In the genomic region with DNA sequence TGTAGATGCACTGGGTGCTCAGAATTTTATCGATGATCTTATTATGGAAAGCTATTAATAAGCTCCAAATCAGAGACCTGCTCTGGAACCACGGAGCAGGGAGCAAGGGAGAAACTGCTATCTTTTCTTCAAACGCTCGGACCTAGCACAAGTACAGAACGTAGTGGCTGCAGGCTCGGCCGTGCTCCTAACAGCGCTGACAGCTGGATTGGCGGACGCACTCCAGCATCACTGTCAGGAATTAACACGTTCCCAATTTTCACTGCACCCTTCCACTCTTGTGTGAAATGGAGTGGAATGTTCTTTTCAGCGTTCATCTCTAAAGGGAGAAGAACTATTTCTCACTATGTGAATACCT, we compare ENCODE assay signal across 7 cellular contexts.
A peak's percentile ranks its signal among the peaks of the same experiment; 100 is the strongest.
DNase-seq lines count a peak whose midpoint lies in the region; ATAC-seq, FAIRE-seq and TF ChIP-seq lines count a peak whose summit lies in the region.

No MANE protein-coding gene starts in this region.

- H3K27ac Mint-ChIP-seq in GM23338 = no peak overlapping the region
- H3K27ac Mint-ChIP-seq in natural killer cell treated with Interleukin-12 subunit alpha and Interleukin-12 subunit beta and Interleukin-15 and Interleukin-18, amount 100 ng/mL, for 72 hours = no peak overlapping the region

- H3K36me3 Mint-ChIP-seq in GM23338 (ENCODE audit: low read depth) = no peaks in the 10 kb centered on the region; the same call in 2 of the 3 replicates
- H3K36me3 Mint-ChIP-seq in natural killer cell treated with Interleukin-12 subunit alpha and Interleukin-12 subunit beta and Interleukin-15 and Interleukin-18, amount 100 ng/mL, for 72 hours = no peaks in the 10 kb centered on the region

- peak overlapping the region; percentile 75 for H3K4me3 Mint-ChIP-seq in GM23338
- H3K4me3 Mint-ChIP-seq in natural killer cell treated with Interleukin-12 subunit alpha and Interleukin-12 subunit beta and Interleukin-15 and Interleukin-18, amount 100 ng/mL, for 72 hours = peak overlapping the region; percentile 79

- FAIRE-seq in GM12892 (lab: Jason Lieb, UNC) = no peak

- intact Hi-C loops in PC-9 (cut with micrococcal nuclease; ENCODE audit: unreplicated experiment) = loop anchor here (5.0 to 10.0 kb wide), 4 partner anchors 109 to 618 kb away; partner anchors contain the start of gene ZNF281

- ATAC-seq in GM23338 (peak; percentile 75), HG02970 (IDR thresholded peaks at IDR 0.05; ENCODE audit: low FRiP score, unreplicated experiment) (no peak)
- peak in 1 of 2 donors; percentile 16 for ATAC-seq in natural killer cell treated with Interleukin-12 subunit alpha and Interleukin-12 subunit beta and Interleukin-15 and Interleukin-18, amount 100 ng/mL, for 72 hours

- H3K27ac ChIP-seq in GM23338 (ENCODE audit: low read depth) (no peak overlapping the region), PC-9 (no peak overlapping the region), esophagus (ENCODE audit: low read depth in 2 of 2, low read length in 1 of 2) (no peak overlapping the region)

- peak; percentile 50 for DNase-seq in GM23338 (ENCODE audit: low spot score)
- DNase-seq in PC-9 = no peak
- no peak for DNase-seq in natural killer cell treated with Interleukin-12 subunit alpha and Interleukin-12 subunit beta and Interleukin-15 and Interleukin-18, amount 100 ng/mL, for 72 hours (ENCODE audit: low spot score)
- DNase-seq in H4 (ENCODE audit: low spot score) = no peak
- no peak for DNase-seq in GM12892 (ENCODE audit: insufficient read length)

- CTCF ChIA-PET in PC-9 (lab: Charles Lee) = no interaction called here

- H4K20me1 ChIP-seq in GM23338 (replicated peaks; ENCODE audit: insufficient read depth) (no peaks in the 10 kb centered on the region), PC-9 (ENCODE audit: insufficient read depth) (no peaks in the 10 kb centered on the region)

- H3K4me1 Mint-ChIP-seq in GM23338 = peaks cover 28% of the 10 kb centered on the region
- H3K4me1 Mint-ChIP-seq in natural killer cell treated with Interleukin-12 subunit alpha and Interleukin-12 subunit beta and Interleukin-15 and Interleukin-18, amount 100 ng/mL, for 72 hours (ENCODE audit: low read depth in 2 of 2) = peaks cover 6 to 15% of the 10 kb centered on the region in 2 donors

- peaks cover 33% of the 10 kb centered on the region for H3K4me1 ChIP-seq in GM23338 (ENCODE audit: insufficient read depth)
- no peaks in the 10 kb centered on the region for H3K4me1 ChIP-seq in PC-9 (replicated peaks; ENCODE audit: insufficient read depth)
- H3K4me1 ChIP-seq in esophagus (ENCODE audit: control insufficient read depth in 2 of 2, insufficient read depth in 2 of 2, low read length in 1 of 2) = no peaks in the 10 kb centered on the region

- 18 to 21% methylated on average over 12 of the region's 12 CpGs for WGBS in esophagus, 2 donors

- H2AFZ ChIP-seq in GM23338 (peak overlapping the region; percentile 87), PC-9 (no peak overlapping the region)

- H3K4me3 ChIP-seq in GM23338 (peak overlapping the region; percentile 61), PC-9 (peak overlapping the region; percentile 66; the same call in 1 of the 2 replicates), esophagus (ENCODE audit: low read depth in 1 of 2, low read length in 2 of 2) (peak overlapping the region; percentile 60 to 67)

- H3K4me2 ChIP-seq in GM23338 (peak overlapping the region; percentile 79), PC-9 (peak overlapping the region; percentile 87)

- no peaks in the 10 kb centered on the region for H3K9me3 Mint-ChIP-seq in GM23338
- H3K9me3 Mint-ChIP-seq in natural killer cell treated with Interleukin-12 subunit alpha and Interleukin-12 subunit beta and Interleukin-15 and Interleukin-18, amount 100 ng/mL, for 72 hours = no peaks in the 10 kb centered on the region

- H3K27me3 ChIP-seq in GM23338 (ENCODE audit: insufficient read depth) = peaks cover 35% of the 10 kb centered on the region
- H3K27me3 ChIP-seq in PC-9 (ENCODE audit: insufficient read depth, low read depth) = no peaks in the 10 kb centered on the region
- no peaks in the 10 kb centered on the region for H3K27me3 ChIP-seq in esophagus (ENCODE audit: control insufficient read depth in 1 of 2, insufficient read depth in 2 of 2, low read length in 2 of 2)

- H3K9me3 ChIP-seq in PC-9 (ENCODE audit: insufficient read depth, low read depth) = no peaks in the 10 kb centered on the region
- H3K9me3 ChIP-seq in esophagus (ENCODE audit: control insufficient read depth in 2 of 2, insufficient read depth in 1 of 2, low read depth in 1 of 2, low read length in 1 of 2) = no peaks in the 10 kb centered on the region

- H3K79me2 ChIP-seq in GM23338 (replicated peaks; ENCODE audit: insufficient read depth) = no peaks in the 10 kb centered on the region
- no peaks in the 10 kb centered on the region for H3K79me2 ChIP-seq in PC-9 (ENCODE audit: low read depth)

- POLR2A ChIA-PET in PC-9 (lab: Charles Lee; ENCODE audit: unreplicated experiment) = no interaction called here

- TF ChIP-seq CTCF in GM23338 (conservative IDR thresholded peaks at IDR 0.05; ENCODE audit: low read depth in 2 of 2) (peak in 1 of 2 experiments; percentile 20; a peak in 1 of 4 replicates), PC-9 (conservative IDR thresholded peaks at IDR 0.05) (no peak)

- H3K9me2 ChIP-seq in GM23338 (ENCODE audit: insufficient read depth) = no peaks in the 10 kb centered on the region; the same call in 1 of the 2 replicates
- H3K9me2 ChIP-seq in PC-9 (ENCODE audit: insufficient read depth) = no peaks in the 10 kb centered on the region

- TF ChIP-seq POLR2A in GM12892 (IDR thresholded peaks at IDR 0.05; ENCODE audit: low read depth, low read length) = no peak

- H3K27me3 Mint-ChIP-seq in GM23338 (ENCODE audit: insufficient read depth, low read depth, poor library complexity) = peaks cover 24% of the 10 kb centered on the region
- H3K27me3 Mint-ChIP-seq in natural killer cell treated with Interleukin-12 subunit alpha and Interleukin-12 subunit beta and Interleukin-15 and Interleukin-18, amount 100 ng/mL, for 72 hours = peaks cover 7 to 15% of the 10 kb centered on the region in 2 donors

- BruUV-seq in PC-9 (replicated peaks; lab: Mats Ljungman, UMichigan) = no TSS peak

- no peaks in the 10 kb centered on the region for H3K36me3 ChIP-seq in GM23338 (ENCODE audit: insufficient read depth)
- H3K36me3 ChIP-seq in PC-9 (ENCODE audit: low read depth) = no peaks in the 10 kb centered on the region
- no peaks in the 10 kb centered on the region for H3K36me3 ChIP-seq in esophagus (ENCODE audit: control insufficient read depth in 2 of 2, insufficient read depth in 2 of 2, low read length in 1 of 2)

- H3F3A ChIP-seq in GM23338 (replicated peaks; ENCODE audit: low read depth) (peaks cover 4% of the 10 kb centered on the region; the same call in 1 of the 2 replicates), PC-9 (ENCODE audit: insufficient read depth, low read depth) (no peaks in the 10 kb centered on the region)

TF ChIP-seq in GM23338, 12 proteins besides CTCF, POLR2A, EP300 and RAD21 (continues in another document):
- TF ChIP-seq NANOG (IDR thresholded peaks at IDR 0.05; ENCODE audit: borderline replicate concordance) (no peak), EZH2phosphoT487 (IDR thresholded peaks at IDR 0.05; ENCODE audit: unreplicated experiment) (no peak), CREB1 (CRISPR knock-in tag; IDR thresholded peaks at IDR 0.05; ENCODE audit: low read depth) (no peak), POLR2AphosphoS5 (IDR thresholded peaks at IDR 0.05; ENCODE audit: low read depth) (no peak), STAT1 (IDR thresholded peaks at IDR 0.05; ENCODE audit: unreplicated experiment) (no peak), ZNF331 (CRISPR knock-in tag; IDR thresholded peaks at IDR 0.05; ENCODE audit: low read depth) (no peak), ZNF114 (CRISPR knock-in tag; IDR thresholded peaks at IDR 0.05) (no peak), JUNB (IDR thresholded peaks at IDR 0.05; ENCODE audit: unreplicated experiment) (no peak), EZH2 (IDR thresholded peaks at IDR 0.05; ENCODE audit: low read depth, unreplicated experiment) (no peak)
